Comparison of ENCODE assay signal across 8 cellular contexts in the genomic region with DNA sequence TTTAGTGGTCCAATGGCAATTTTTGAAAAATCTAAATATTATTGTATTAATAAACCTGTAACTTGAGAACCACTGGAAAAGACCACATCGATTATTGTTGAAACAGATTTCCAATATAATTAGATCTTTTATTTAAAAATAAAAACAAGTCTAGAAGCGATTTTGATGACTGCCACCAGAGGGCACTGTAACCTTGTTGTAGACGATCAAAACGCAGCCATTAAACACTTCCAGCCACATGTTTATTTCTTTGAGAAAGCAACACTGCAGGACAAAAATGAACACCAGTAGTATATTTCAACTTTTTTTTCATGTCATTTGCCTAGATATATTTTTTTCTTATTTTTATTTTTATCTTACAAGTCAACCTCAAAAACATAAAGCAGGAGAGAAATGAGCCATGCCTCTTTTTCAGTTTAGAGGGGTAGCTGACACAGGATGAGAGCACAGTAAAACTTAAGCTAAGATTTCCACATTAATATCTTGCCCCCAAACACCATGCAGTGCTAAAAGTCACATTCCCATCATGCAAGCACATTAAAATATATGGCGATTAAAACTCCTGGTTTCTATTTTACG.
DNase-seq lines count a peak whose midpoint lies in the region; ATAC-seq, FAIRE-seq and TF ChIP-seq lines count a peak whose summit lies in the region.

No MANE protein-coding gene starts in this region.

- intact Hi-C loops in HCT116 (cut with micrococcal nuclease): loop anchor here (1.0 to 10.0 kb wide), 7 partner anchors 216 to 1018 kb away; no protein-coding TSS in a partner anchor
- intact Hi-C loops in endothelial cell of umbilical vein (cut with micrococcal nuclease): loop anchor here (1.0 to 10.0 kb wide), 10 partner anchors 123 to 1020 kb away; a partner anchor contains a TSS

- H3K27me3 ChIP-seq in BLaER1 treated with 17β-estradiol and CSF1 and Interleukin-3, amounts not matched to agents 10 nM and 100 nM: no peaks in the 10 kb centered on the region
- H3K27me3 ChIP-seq in HCT116 (ENCODE audit: insufficient read depth, low read length) (no peaks in the 10 kb centered on the region), endothelial cell of umbilical vein (ENCODE audit: control insufficient read depth in 2 of 2, insufficient read depth in 2 of 2, low read length in 2 of 2) (peaks cover 0 to 3% of the 10 kb centered on the region in 2 experiments)

- no peak for ATAC-seq in HCT116

- H3K9me3 ChIP-seq in BLaER1 treated with 17β-estradiol and CSF1 and Interleukin-3, amounts not matched to agents 10 nM and 100 nM (replicated peaks in 1 of 11): peaks cover 0 to 15% (median 7%) of the 10 kb centered on the region in 11 experiments; a peak in 13 of 22 replicates
- H3K9me3 ChIP-seq in HCT116 (ENCODE audit: control insufficient read depth in 1 of 2, insufficient read depth in 1 of 2, low read depth in 1 of 2, low read length in 2 of 2) (no peaks in the 10 kb centered on the region), endothelial cell of umbilical vein (replicated peaks; ENCODE audit: control insufficient read depth, insufficient read depth, low read length) (no peaks in the 10 kb centered on the region)

- no peak overlapping the region for H3K4me3 ChIP-seq in BLaER1 treated with 17β-estradiol and CSF1 and Interleukin-3, amounts not matched to agents 10 nM and 100 nM
- H3K4me3 ChIP-seq in HCT116 (replicated peaks in 1 of 2; ENCODE audit: low read depth in 1 of 2, low read length in 2 of 2) (no peak overlapping the region), endothelial cell of umbilical vein (replicated peaks in 1 of 3; ENCODE audit: insufficient read depth in 1 of 3, low read depth in 1 of 3, low read length in 3 of 3) (no peak overlapping the region)

- peak; percentile 62 for DNase-seq in HCT116 (ENCODE audit: low read depth, low spot score)
- peak; percentile 81 for DNase-seq in NCI-H82 (lab: John Stamatoyannopoulos, UW)
- peak; percentile 76 for DNase-seq in activated CD8-positive, alpha-beta memory T cell treated with anti-CD3 and anti-CD28 coated beads for 24 hours
- DNase-seq in endothelial cell of umbilical vein (ENCODE audit: low read depth, low spot score): peak; percentile 80
- DNase-seq in occipital lobe (lab: John Stamatoyannopoulos, UW): peak; percentile 34
- DNase-seq in urothelium cell line (ENCODE audit: low spot score): peak; percentile 29
- DNase-seq in islet precursor cell: no peak

- H3K79me2 ChIP-seq in HCT116 (ENCODE audit: insufficient read depth, low read length) (no peaks in the 10 kb centered on the region), endothelial cell of umbilical vein (ENCODE audit: control insufficient read depth, insufficient read depth, low read length) (no peaks in the 10 kb centered on the region)

- H3K27ac ChIP-seq in BLaER1 treated with 17β-estradiol and CSF1 and Interleukin-3, amounts not matched to agents 10 nM and 100 nM: peak overlapping the region in 9 of 11 experiments; percentile 4 to 73 (median 60); a peak in 13 of 22 replicates
- H3K27ac ChIP-seq in HCT116 (ENCODE audit: low read depth, low read length): no peak overlapping the region
- H3K27ac ChIP-seq in endothelial cell of umbilical vein (ENCODE audit: insufficient read depth, low read depth, low read length): no peak overlapping the region

- H3K4me2 ChIP-seq in BLaER1 treated with 17β-estradiol and CSF1 and Interleukin-3, amounts not matched to agents 10 nM and 100 nM: peak overlapping the region in 3 of 11 experiments; percentile 17 to 45 (median 23); a peak in 4 of 22 replicates
- no peak overlapping the region for H3K4me2 ChIP-seq in HCT116 (ENCODE audit: low read length)
- no peak overlapping the region for H3K4me2 ChIP-seq in endothelial cell of umbilical vein (ENCODE audit: insufficient read depth, low read length)

- peak; percentile 86 for TF ChIP-seq RAD21 in HCT116 (IDR thresholded peaks at IDR 0.05; ENCODE audit: low read depth)

- no peaks in the 10 kb centered on the region for H3K9me2 ChIP-seq in HCT116 (ENCODE audit: insufficient read depth)

- 0 out of 22 replicates have a peak, but pooled peaks cover 0 to 6% (median 0%) of the 10 kb centered on the region in 11 experiments for H4K20me1 ChIP-seq in BLaER1 treated with 17β-estradiol and CSF1 and Interleukin-3, amounts not matched to agents 10 nM and 100 nM
- H4K20me1 ChIP-seq in HCT116 (ENCODE audit: insufficient read depth) (no peaks in the 10 kb centered on the region), endothelial cell of umbilical vein (replicated peaks; ENCODE audit: control insufficient read depth, extremely low read depth, insufficient read depth, low read length) (no peaks in the 10 kb centered on the region)

- BruUV-seq in HCT116 (replicated peaks; lab: Mats Ljungman, UMichigan): no TSS peak
- no TSS peak for BruUV-seq in endothelial cell of umbilical vein (replicated peaks; lab: Mats Ljungman, UMichigan)

- POLR2A ChIA-PET in HCT116 (lab: Charles Lee): interaction anchor here (0.7 kb wide), 1 partner anchor 825 kb away, joined by 3 read pairs; no protein-coding TSS in a partner anchor
- POLR2A ChIA-PET in endothelial cell of umbilical vein (lab: Charles Lee): no interaction called here

- CTCF ChIA-PET in HCT116 (lab: Charles Lee) (interaction anchor here (0.9 to 3.2 kb wide), 3 partner anchors 12 to 216 kb away, joined by 3 to 22 read pairs (median 19); no protein-coding TSS in a partner anchor), endothelial cell of umbilical vein (lab: Charles Lee) (interaction anchor here (0.6 to 6.8 kb wide), 29 partner anchors 11 to 1122 kb away, joined by 3 to 53 read pairs (median 4); no protein-coding TSS in a partner anchor)

- H2AFZ ChIP-seq in HCT116 (ENCODE audit: low read depth, low read length, poor library complexity, severe bottlenecking): peak overlapping the region; percentile 92
- peak overlapping the region; percentile 8 for H2AFZ ChIP-seq in endothelial cell of umbilical vein (ENCODE audit: low read depth, low read length)

- H3K4me1 ChIP-seq in BLaER1 treated with 17β-estradiol and CSF1 and Interleukin-3, amounts not matched to agents 10 nM and 100 nM: peaks cover 31 to 57% (median 48%) of the 10 kb centered on the region in 10 experiments
- H3K4me1 ChIP-seq in HCT116 (ENCODE audit: control insufficient read depth in 1 of 2, insufficient read depth in 2 of 2, low read length in 2 of 2): no peaks in the 10 kb centered on the region
- no peaks in the 10 kb centered on the region for H3K4me1 ChIP-seq in endothelial cell of umbilical vein (ENCODE audit: control insufficient read depth, extremely low read depth, insufficient read depth, low read length)

- H3K36me3 ChIP-seq in BLaER1 treated with 17β-estradiol and CSF1 and Interleukin-3, amounts not matched to agents 10 nM and 100 nM: peaks cover 0 to 46% (median 19%) of the 10 kb centered on the region in 11 experiments; a peak in 17 of 22 replicates
- H3K36me3 ChIP-seq in HCT116 (ENCODE audit: control insufficient read depth in 1 of 2, insufficient read depth in 2 of 2, low read length in 2 of 2) (no peaks in the 10 kb centered on the region), endothelial cell of umbilical vein (ENCODE audit: control insufficient read depth in 2 of 2, extremely low read depth in 1 of 2, insufficient read depth in 2 of 2, low read length in 2 of 2) (no peaks in the 10 kb centered on the region)

- TF ChIP-seq POLR2A in HCT116 (IDR thresholded peaks at IDR 0.05; ENCODE audit: borderline replicate concordance, extremely low read depth, insufficient read depth, insufficient read length) (no peak), endothelial cell of umbilical vein (IDR thresholded peaks at IDR 0.05; ENCODE audit: low read depth, low read length) (no peak)

- H3K9ac ChIP-seq in BLaER1 treated with 17β-estradiol and CSF1 and Interleukin-3, amounts not matched to agents 10 nM and 100 nM: no peak overlapping the region
- H3K9ac ChIP-seq in HCT116 (ENCODE audit: low read length) (no peak overlapping the region), endothelial cell of umbilical vein (replicated peaks; ENCODE audit: extremely low read depth, insufficient read depth, low read length) (no peak overlapping the region)

- no peaks in the 10 kb centered on the region for H3K9me1 ChIP-seq in endothelial cell of umbilical vein (replicated peaks; ENCODE audit: control insufficient read depth, extremely low read depth, insufficient read depth, low read length)

- RAD21 ChIA-PET in HCT116 (lab: Charles Lee; ENCODE audit: low non-redundant PET in 1 of 2, low total read pairs in 2 of 2, uncharacterized antibody in 2 of 2, unreplicated experiment in 2 of 2): interaction anchor here in 1 of 2 experiments (1.6 kb wide), 1 partner anchor 123 kb away, joined by 4 read pairs; no protein-coding TSS in a partner anchor

- dilution Hi-C loops in endothelial cell of umbilical vein (cut with MboI; ENCODE audit: extremely low pct_ligation_motif_present, low sequenced_read_pairs): no loop called here

- FAIRE-seq in endothelial cell of umbilical vein (lab: Jason Lieb, UNC) (peak; percentile 71), urothelium cell line (lab: Jason Lieb, UNC) (no peak)

- TF ChIP-seq CTCF in HCT116 (IDR thresholded peaks at IDR 0.05 in 2 of 3, conservative IDR thresholded peaks at IDR 0.05 in 1 of 3; ENCODE audit: borderline replicate concordance in 1 of 3, insufficient read depth in 1 of 3, low read depth in 2 of 3, low read length in 2 of 3) (peak; percentile 54 to 86 (median 62)), endothelial cell of umbilical vein (IDR thresholded peaks at IDR 0.05; ENCODE audit: extremely low read depth in 1 of 2, insufficient read depth in 1 of 2, low read depth in 1 of 2, low read length in 2 of 2) (peak; percentile 34 to 42)

TF ChIP-seq in HCT116, 20 proteins besides CTCF, POLR2A, EP300 and RAD21:
- TF ChIP-seq SP1 (IDR thresholded peaks at IDR 0.05; ENCODE audit: low read depth) (no peak), YY1 (IDR thresholded peaks at IDR 0.05; ENCODE audit: extremely low read depth, insufficient replicate concordance, low read depth, low read length) (peak; percentile 85)

TF ChIP-seq in endothelial cell of umbilical vein, 7 proteins besides CTCF, POLR2A, EP300 and RAD21:
- TF ChIP-seq, protein P1, sequence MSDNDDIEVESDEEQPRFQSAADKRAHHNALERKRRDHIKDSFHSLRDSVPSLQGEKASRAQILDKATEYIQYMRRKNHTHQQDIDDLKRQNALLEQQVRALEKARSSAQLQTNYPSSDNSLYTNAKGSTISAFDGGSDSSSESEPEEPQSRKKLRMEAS (IDR thresholded peaks at IDR 0.05; ENCODE audit: insufficient read depth, insufficient read length): no peak
- TF ChIP-seq EZH2 (IDR thresholded peaks at IDR 0.05; ENCODE audit: borderline replicate concordance, low read depth, low read length, severe bottlenecking) (no peak), POLR2AphosphoS5 (IDR thresholded peaks at IDR 0.05; ENCODE audit: insufficient read depth, low read depth, low read length) (no peak), GATA2 (IDR thresholded peaks at IDR 0.05; ENCODE audit: insufficient read depth, insufficient read length, low read depth, low read length) (no peak), JUN (IDR thresholded peaks at IDR 0.05; ENCODE audit: borderline replicate concordance, insufficient read depth, insufficient read length, low read depth) (no peak), FOS (IDR thresholded peaks at IDR 0.05; ENCODE audit: borderline replicate concordance, insufficient read depth, low read length) (no peak), MYC (IDR thresholded peaks at IDR 0.05; ENCODE audit: low read depth, low read length) (no peak)

Comparison
In these comparisons a context has a peak if more than half of its experiments do, and no peak if none do; other contexts are left out.
1. H3K27ac ChIP-seq: peak in BLaER1 treated with 17β-estradiol and CSF1 and Interleukin-3, amounts not matched to agents 10 nM and 100 nM (9 of 11); none in HCT116 (single experiment) and endothelial cell of umbilical vein (single experiment).